Comparison of ENCODE assay signal across 10 cellular contexts in genomic region chr10:31697271-31698168, GRCh38.
DNase-seq lines count a peak whose midpoint lies in the region; ATAC-seq and TF ChIP-seq lines count a peak whose summit lies in the region.
"Had no signal": no experiment of that assay in that cellular context is flagged by ENCODE, and none has a peak within 500 bp of the region (broad histone marks: within the 10 kb centered on the region; RNA-seq: fewer than 3 reads in every experiment).

No MANE protein-coding gene starts in this region.

- no peak overlapping the region for H3K4me3 Mint-ChIP-seq in GM23338

- intact Hi-C loops in adrenal gland (cut with DNase I) = no loop called here
- intact Hi-C loops in gastrocnemius medialis (cut with DNase I; ENCODE audit: low total_unique reads) = loop anchor here (2.0 to 5.0 kb wide), 3 partner anchors 75 to 377 kb away; no protein-coding TSS in a partner anchor

- H3K27me3 ChIP-seq in GM23338 (ENCODE audit: insufficient read depth) (no peaks in the 10 kb centered on the region), adrenal gland (no peaks in the 10 kb centered on the region), gastrocnemius medialis (no peaks in the 10 kb centered on the region)

- H3K36me3 Mint-ChIP-seq in GM23338 (ENCODE audit: low read depth) = peaks cover 16% of the 10 kb centered on the region

- peak overlapping the region; percentile 69 for H2AFZ ChIP-seq in GM23338

- H3K4me3 ChIP-seq in GM23338 (no peak overlapping the region), adrenal gland (no peak overlapping the region), gastrocnemius medialis (peak overlapping the region; percentile 10 to 45 (median 22))

- no peaks in the 10 kb centered on the region for H3K79me2 ChIP-seq in GM23338 (replicated peaks; ENCODE audit: insufficient read depth)

- H3K27me3 Mint-ChIP-seq in GM23338 (ENCODE audit: insufficient read depth, low read depth, poor library complexity) = peaks cover 6% of the 10 kb centered on the region

- no peaks in the 10 kb centered on the region for H3K9me3 ChIP-seq in adrenal gland (replicated peaks in 1 of 3)
- no peaks in the 10 kb centered on the region for H3K9me3 ChIP-seq in gastrocnemius medialis

- H3K27ac ChIP-seq in GM23338 (ENCODE audit: low read depth) (no peak overlapping the region), adrenal gland (peak overlapping the region; percentile 62 to 92 (median 86)), gastrocnemius medialis (peak overlapping the region; percentile 78 to 85 (median 82))

- TF ChIP-seq POLR2A in adrenal gland (IDR thresholded peaks at IDR 0.05) (peak in 1 of 2 donors; percentile 33), gastrocnemius medialis (IDR thresholded peaks at IDR 0.05) (peak in 1 of 2 donors; percentile 20)

- ATAC-seq in GM23338 (no peak), gastrocnemius medialis (peak; percentile 63 to 70)
- ATAC-seq: HCT116 had no signal

- no peak for DNase-seq in GM23338 (ENCODE audit: low spot score)
- DNase-seq in adrenal gland = peak; percentile 59 to 90 (median 77)
- DNase-seq in hepatic stellate cell (ENCODE audit: low spot score) = peak; percentile 66
- DNase-seq in gastrocnemius medialis = peak; percentile 64 to 77
- DNase-seq in effector CD8-positive, alpha-beta T cell (lab: John Stamatoyannopoulos, UW) = no peak
- no peak for DNase-seq in SIG-M5 treated with dmso at 0.1 percent for 504 hours (lab: John Stamatoyannopoulos, UW; ENCODE audit: unreplicated experiment)
- DNase-seq in HUDEP-2 (lab: John Stamatoyannopoulos, UW; ENCODE audit: unreplicated experiment in 76 of 76) = no peak
- DNase-seq in SW 1271 (lab: John Stamatoyannopoulos, UW) = no peak
- DNase-seq: activated effector memory CD4-positive, alpha-beta T cell treated with Interleukin-2 at 50 U/mL for 16 hours had no signal

- no peaks in the 10 kb centered on the region for H3F3A ChIP-seq in GM23338 (replicated peaks; ENCODE audit: low read depth)

- H3K4me1 Mint-ChIP-seq in GM23338 = peaks cover 29% of the 10 kb centered on the region

- peaks cover 5% of the 10 kb centered on the region; the same call in 1 of the 2 replicates for H3K9me2 ChIP-seq in GM23338 (ENCODE audit: insufficient read depth)

- WGBS in adrenal gland, 4 donors = 40 to 52% (median 48%) methylated on average over 19 of the region's 19 CpGs

- H3K36me3 ChIP-seq in GM23338 (ENCODE audit: insufficient read depth) (peaks cover 7% of the 10 kb centered on the region; the same call in 1 of the 2 replicates), adrenal gland (replicated peaks in 1 of 2) (no peaks in the 10 kb centered on the region), gastrocnemius medialis (no peaks in the 10 kb centered on the region)

- H3K4me1 ChIP-seq in GM23338 (ENCODE audit: insufficient read depth) = peaks cover 18% of the 10 kb centered on the region
- H3K4me1 ChIP-seq in adrenal gland (replicated peaks in 1 of 2) = peaks cover 0 to 60% of the 10 kb centered on the region in 2 donors
- peaks cover 40 to 51% of the 10 kb centered on the region in 2 donors for H3K4me1 ChIP-seq in gastrocnemius medialis

- peaks cover 18% of the 10 kb centered on the region for H3K9me3 Mint-ChIP-seq in GM23338

- no peak overlapping the region; the same call in 1 of the 2 replicates for H3K27ac Mint-ChIP-seq in GM23338

- TF ChIP-seq CTCF in GM23338 (conservative IDR thresholded peaks at IDR 0.05; ENCODE audit: low read depth in 2 of 2) (no peak), adrenal gland (IDR thresholded peaks at IDR 0.05) (no peak), gastrocnemius medialis (IDR thresholded peaks at IDR 0.05 in 4 of 5, conservative IDR thresholded peaks at IDR 0.05 in 1 of 5) (no peak)

- no peaks in the 10 kb centered on the region for H4K20me1 ChIP-seq in GM23338 (replicated peaks; ENCODE audit: insufficient read depth)

- H3K4me2 ChIP-seq in GM23338 = no peak overlapping the region

- in situ Hi-C loops in gastrocnemius medialis (cut with MboI; ENCODE audit: low sequenced_read_pairs in 4 of 4) = loop anchor here in 1 of 4 donors (10.0 kb wide), 1 partner anchor 93 kb away; no protein-coding TSS in a partner anchor

TF ChIP-seq in GM23338, 12 proteins besides CTCF, POLR2A, EP300 and RAD21 (continues in another document):
- no peak for TF ChIP-seq STAT1 (IDR thresholded peaks at IDR 0.05; ENCODE audit: unreplicated experiment)
- no peak for TF ChIP-seq ZNF331 (CRISPR knock-in tag; IDR thresholded peaks at IDR 0.05; ENCODE audit: low read depth)
- TF ChIP-seq REST (IDR thresholded peaks at IDR 0.05; ENCODE audit: unreplicated experiment) = no peak
- no peak for TF ChIP-seq JUNB (IDR thresholded peaks at IDR 0.05; ENCODE audit: unreplicated experiment)
- no peak for TF ChIP-seq ETS1 (IDR thresholded peaks at IDR 0.05)
- TF ChIP-seq EZH2phosphoT487 (IDR thresholded peaks at IDR 0.05; ENCODE audit: unreplicated experiment) = no peak
- no peak for TF ChIP-seq NANOG (IDR thresholded peaks at IDR 0.05; ENCODE audit: borderline replicate concordance)
- no peak for TF ChIP-seq POLR2AphosphoS5 (IDR thresholded peaks at IDR 0.05; ENCODE audit: low read depth)

Comparison
In these comparisons a context has a peak if more than half of its experiments do, and no peak if none do; other contexts are left out.
1. DNase-seq: peak in adrenal gland (7 of 7), hepatic stellate cell (single experiment) and gastrocnemius medialis (2 of 2); none in GM23338 (single experiment), effector CD8-positive, alpha-beta T cell (single experiment), SIG-M5 treated with dmso at 0.1 percent for 504 hours (single experiment), HUDEP-2 (0 of 76) and SW 1271 (0 of 2).
2. H3K4me3 ChIP-seq: peak in gastrocnemius medialis (4 of 4); none in GM23338 (single experiment) and adrenal gland (0 of 4).